In genomic region chr17:74569392-74570003, GRCh38 we compare ENCODE assay signal across 10 cellular contexts. TPM values are rescaled to one million over a fixed set of nuclear protein-coding genes. Genes with fewer than 3 reads are reported as not detected.
A peak's percentile ranks its signal among the peaks of the same experiment; 100 is the strongest.
DNase-seq lines count a peak whose midpoint lies in the region; ATAC-seq and TF ChIP-seq lines count a peak whose summit lies in the region.
"Had no signal": no experiment of that assay in that cellular context is flagged by ENCODE, and none has a peak within 500 bp of the region (broad histone marks: within the 10 kb centered on the region; RNA-seq: fewer than 3 reads in every experiment).

No MANE protein-coding gene starts in this region.

- H3K27ac ChIP-seq in colonic mucosa: no peak overlapping the region

- H3K9me3 ChIP-seq in colonic mucosa: no peaks in the 10 kb centered on the region

- intact Hi-C loops in colonic mucosa (cut with DNase I): loop anchor here (5.0 kb wide), 1 partner anchor 38 kb away; no protein-coding TSS in a partner anchor

- H3K36me3 ChIP-seq in colonic mucosa: no peaks in the 10 kb centered on the region

- H3K27me3 ChIP-seq in colonic mucosa: no peaks in the 10 kb centered on the region

- H3K9ac ChIP-seq in colonic mucosa (ENCODE audit: low read depth in 2 of 2, low read length in 2 of 2): no peak overlapping the region

- no peak overlapping the region for H3K4me3 ChIP-seq in colonic mucosa

- in situ Hi-C loops in GM13977 (cut with MboI; ENCODE audit: low pct_unique_long_range_greater_than_20kb, low sequenced_read_pairs, unreplicated experiment): no loop called here

- TF ChIP-seq CTCF in colonic mucosa (IDR thresholded peaks at IDR 0.05) (no peak), GM13977 (IDR thresholded peaks at IDR 0.05; ENCODE audit: extremely low read depth, insufficient read depth, missing control alignments) (no peak)

- no peak for ATAC-seq in GM18519 (IDR thresholded peaks at IDR 0.05; ENCODE audit: low FRiP score, unreplicated experiment)
- ATAC-seq in HG03139 (IDR thresholded peaks at IDR 0.05; ENCODE audit: unreplicated experiment): no peak

- no peaks in the 10 kb centered on the region for H3K4me1 ChIP-seq in colonic mucosa

- peak; percentile 12 for DNase-seq in NCI-H2196 (lab: John Stamatoyannopoulos, UW; ENCODE audit: unreplicated experiment)
- DNase-seq in NCI-H2196 treated with DMSO at 0.1 percent for 48 hours (lab: John Stamatoyannopoulos, UW; ENCODE audit: unreplicated experiment): no peak
- DNase-seq in NOMO-1 treated with DMSO at 0.1 percent for 48 hours (lab: John Stamatoyannopoulos, UW; ENCODE audit: unreplicated experiment): peak; percentile 88
- peak; percentile 32 for DNase-seq in colonic mucosa
- peak; percentile 52 for DNase-seq in occipital lobe (lab: John Stamatoyannopoulos, UW)
- DNase-seq in GM13977 (ENCODE audit: low spot score): no peak
- DNase-seq: naive B cell had no signal

RNA-seq across cellular contexts. Expression of gene CD300H, which starts 2.2 kb away (rescaled TPM):
- under 1 TPM in 1 of 2 donors, not detected in 1; 0.45 TPM for total RNA-seq in colonic mucosa
- not detected for total RNA-seq in occipital lobe
- total RNA-seq: B cell had no signal

RNA-seq across cellular contexts. Expression of gene CD300LD, which starts 22.6 kb away (rescaled TPM):
- not detected for total RNA-seq in colonic mucosa
- not detected for total RNA-seq in occipital lobe
- total RNA-seq: B cell had no signal

RNA-seq across cellular contexts. Expression of gene CD300C, which starts 23.6 kb away (rescaled TPM):
- total RNA-seq in colonic mucosa (1 to 10 TPM in 1 of 2 donors, under 1 TPM in 1; 0.35 to 1.1 TPM), occipital lobe (0.31 TPM)

RNA-seq across cellular contexts. Expression of gene CD300LB, which starts 38.2 kb away (rescaled TPM):
- total RNA-seq in colonic mucosa (under 1 TPM in 1 of 2 donors, not detected in 1; 0.69 TPM), occipital lobe (not detected)

RNA-seq across cellular contexts. Expression of gene CD300E, which starts 54.0 kb away (rescaled TPM):
- 1 to 10 TPM in 1 of 2 donors, not detected in 1; 1.2 TPM for total RNA-seq in colonic mucosa
- total RNA-seq in occipital lobe: 0.16 TPM

Comparison
In these comparisons a context has a peak if more than half of its experiments do, and no peak if none do; other contexts are left out.
1. DNase-seq: peak in NCI-H2196 (single experiment), NOMO-1 treated with DMSO at 0.1 percent for 48 hours (single experiment), colonic mucosa (single experiment) and occipital lobe (single experiment); none in NCI-H2196 treated with DMSO at 0.1 percent for 48 hours (single experiment) and GM13977 (single experiment).